Comparison of ENCODE assay signal across 20 cellular contexts in the genomic region with DNA sequence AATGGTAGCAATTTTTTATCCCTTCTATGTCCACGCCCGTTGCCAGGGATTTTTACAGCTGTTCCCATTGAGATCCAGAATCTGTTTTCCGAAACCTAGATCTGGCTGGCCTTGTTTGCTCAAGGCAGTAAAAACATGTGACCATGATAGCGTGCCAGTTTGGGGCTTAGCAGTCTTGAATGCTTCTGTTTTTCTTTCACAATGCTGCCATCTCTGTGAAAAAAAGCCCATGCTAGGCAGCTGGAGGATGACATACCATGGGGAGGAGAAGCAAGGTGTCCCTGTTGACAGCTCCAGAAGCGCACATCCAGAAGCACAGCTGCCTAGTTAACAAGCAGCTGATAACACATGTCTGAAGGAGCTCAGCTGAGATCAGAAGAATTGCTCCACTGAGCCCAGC. TPM values are rescaled to one million over a fixed set of nuclear protein-coding genes. Genes with fewer than 3 reads are reported as not detected.
DNase-seq lines count a peak whose midpoint lies in the region; ATAC-seq, FAIRE-seq and TF ChIP-seq lines count a peak whose summit lies in the region.
"Had no signal": no experiment of that assay in that cellular context is flagged by ENCODE, and none has a peak within 500 bp of the region (broad histone marks: within the 10 kb centered on the region; RNA-seq: fewer than 3 reads in every experiment).

No MANE protein-coding gene starts in this region.

- no peaks in the 10 kb centered on the region for H3K9me3 ChIP-seq in HepG2 (ENCODE audit: low read length)
- no peaks in the 10 kb centered on the region for H3K9me3 ChIP-seq in stomach
- H3K9me3 ChIP-seq: heart left ventricle had no signal

- ATAC-seq in HepG2, result no peak
- ATAC-seq in HG03442 (IDR thresholded peaks at IDR 0.05; ENCODE audit: unreplicated experiment), result no peak
- ATAC-seq: heart left ventricle; left colon; stimulated activated naive CD8-positive, alpha-beta T cell treated with anti-CD3 and anti-CD28 coated beads, Interleukin-15, amount 100 ng/mL, for 72 hours had no signal

- H3K27ac ChIP-seq in cingulate gyrus (ENCODE audit: low read depth, low read length) (peak overlapping the region; percentile 50), HepG2 (ENCODE audit: extremely low read length, insufficient read depth, low read length) (no peak overlapping the region), stomach (no peak overlapping the region)
- H3K27ac ChIP-seq: heart left ventricle, skin epidermis had no signal

- no peak overlapping the region for H2AFZ ChIP-seq in HepG2 (ENCODE audit: low read length)

- CTCF ChIA-PET in HepG2 (lab: Yijun Ruan, JAX; ENCODE audit: low intra/inter-chr PET ratio, low total read pairs), result no interaction called here

- FAIRE-seq in HepG2 (lab: Jason Lieb, UNC), result no peak
- FAIRE-seq: A204.1, astrocyte, HTR-8/SVneo had no signal

- no peak overlapping the region for H3K9ac ChIP-seq in HepG2 (ENCODE audit: insufficient read depth, low read depth, low read length)

- H3K27me3 ChIP-seq in HepG2 (ENCODE audit: control insufficient read depth in 1 of 2, insufficient read depth in 2 of 2, low read length in 2 of 2) (no peaks in the 10 kb centered on the region), stomach (no peaks in the 10 kb centered on the region)
- H3K27me3 ChIP-seq: heart left ventricle had no signal

- H4K20me1 ChIP-seq in HepG2 (ENCODE audit: insufficient read depth, low read length), result no peaks in the 10 kb centered on the region

- intact Hi-C loops in HepG2 (cut with micrococcal nuclease; ENCODE audit: unreplicated experiment) (no loop called here), stomach (cut with DNase I; ENCODE audit: low total_unique reads) (no loop called here)

- POLR2A ChIA-PET in HepG2 (lab: Yijun Ruan, JAX), result no interaction called here

- in situ Hi-C loops in HepG2 (cut with HindIII; ENCODE audit: extremely low pct_ligation_motif_present, low pct_unique_long_range_greater_than_20kb), result no loop called here

- H3K36me3 ChIP-seq in HepG2 (replicated peaks in 1 of 2; ENCODE audit: control insufficient read depth in 1 of 2, insufficient read depth in 2 of 2, low read length in 2 of 2) (no peaks in the 10 kb centered on the region), stomach (peaks cover 0 to 2% (median 0%) of the 10 kb centered on the region in 4 donors)

- DNase-seq in NCI-H146 (lab: John Stamatoyannopoulos, UW), result peak; percentile 9
- DNase-seq in NCI-H146 treated with DMSO at 0.1 percent for 48 hours (lab: John Stamatoyannopoulos, UW; ENCODE audit: unreplicated experiment), result no peak
- peak; percentile 25 for DNase-seq in HepG2 (ENCODE audit: low spot score)
- DNase-seq in stomach, result peak; percentile 52
- DNase-seq in NOMO-1 treated with DMSO at 0.1 percent for 48 hours (lab: John Stamatoyannopoulos, UW; ENCODE audit: unreplicated experiment), result no peak
- no peak for DNase-seq in stimulated activated CD4-positive, alpha-beta T cell treated with anti-CD3 and anti-CD28 coated beads, Interleukin-4, amount 100 ng/mL, for 1 hour
- DNase-seq: activated T-cell treated with anti-CD3 and anti-CD28 coated beads, Interleukin-2, amount 50 U/mL, for 48 hours; CD4-positive, alpha-beta memory T cell; effector memory CD4-positive, alpha-beta T cell; heart left ventricle; left colon; naive B cell; NCI-H446; stimulated activated naive CD8-positive, alpha-beta T cell treated with anti-CD3 and anti-CD28 coated beads, Interleukin-15, amount 100 ng/mL, for 72 hours had no signal

- WGBS in HepG2 (ENCODE audit: low lambda C conversion rate), result 84% methylated on average over 5 of the region's 5 CpGs
- WGBS in stomach, 5 donors, result 27 to 58% (median 41%) methylated on average over 5 of the region's 5 CpGs

- H3K4me3 ChIP-seq in HepG2 (replicated peaks in 1 of 3; ENCODE audit: insufficient read depth in 1 of 3, low read depth in 2 of 3, low read length in 3 of 3) (no peak overlapping the region), stomach (no peak overlapping the region)
- H3K4me3 ChIP-seq: heart left ventricle, skin epidermis had no signal

- TF ChIP-seq POLR2A in HepG2 (IDR thresholded peaks at IDR 0.05; ENCODE audit: insufficient read depth in 1 of 2, low read depth in 2 of 2, low read length in 2 of 2) (no peak), stomach (IDR thresholded peaks at IDR 0.05) (no peak)

- H3K4me1 ChIP-seq in HepG2 (ENCODE audit: insufficient read depth, low read length) (peaks cover 47% of the 10 kb centered on the region), stomach (peaks cover 12 to 35% (median 21%) of the 10 kb centered on the region in 4 donors)

- TF ChIP-seq CTCF in HepG2 (CRISPR knock-in tag; IDR thresholded peaks at IDR 0.05) (no peak), stomach (IDR thresholded peaks at IDR 0.05) (no peak)

- no TSS peak for BruUV-seq in HepG2 (replicated peaks; lab: Mats Ljungman, UMichigan)

- H3K79me2 ChIP-seq in HepG2 (ENCODE audit: insufficient read depth, low read length), result peaks cover 28% of the 10 kb centered on the region

- TF ChIP-seq RAD21 in HepG2 (CRISPR knock-in tag; IDR thresholded peaks at IDR 0.05), result no peak

- H3K4me2 ChIP-seq in HepG2 (ENCODE audit: low read depth, low read length), result no peak overlapping the region

- no peak for TF ChIP-seq EP300 in HepG2 (IDR thresholded peaks at IDR 0.05; ENCODE audit: low read depth in 2 of 2, low read length in 2 of 2)
- no peak for TF ChIP-seq EP300 in HepG2 (CRISPR knock-in tag; IDR thresholded peaks at IDR 0.05; ENCODE audit: borderline replicate concordance)
- TF ChIP-seq EP300 in stomach (IDR thresholded peaks at IDR 0.05), result no peak

TF ChIP-seq in HepG2, 621 proteins besides CTCF, POLR2A, EP300 and RAD21:
- no peak for TF ChIP-seq HMG20B (CRISPR knock-in tag; conservative IDR thresholded peaks at IDR 0.05)
- TF ChIP-seq, protein P1, sequence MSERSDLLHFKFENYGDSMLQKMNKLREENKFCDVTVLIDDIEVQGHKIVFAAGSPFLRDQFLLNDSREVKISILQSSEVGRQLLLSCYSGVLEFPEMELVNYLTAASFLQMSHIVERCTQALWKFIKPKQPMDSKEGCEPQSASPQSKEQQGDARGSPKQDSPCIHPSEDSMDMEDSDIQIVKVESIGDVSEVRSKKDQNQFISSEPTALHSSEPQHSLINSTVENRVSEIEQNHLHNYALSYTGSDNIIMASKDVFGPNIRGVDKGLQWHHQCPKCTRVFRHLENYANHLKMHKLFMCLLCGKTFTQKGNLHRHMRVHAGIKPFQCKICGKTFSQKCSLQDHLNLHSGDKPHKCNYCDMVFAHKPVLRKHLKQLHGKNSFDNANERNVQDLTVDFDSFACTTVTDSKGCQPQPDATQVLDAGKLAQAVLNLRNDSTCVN (CRISPR knock-in tag; IDR thresholded peaks at IDR 0.05; ENCODE audit: borderline replicate concordance), result peak; percentile 17; the same call in 1 of the 2 replicates

RNA-seq across cellular contexts. Expression of a gene that starts 2.2 kb away (rescaled TPM):
- total RNA-seq in HepG2 (2016; rRNA removed; fragmentation: Illumina TruSeq; extraction: Trizol), result 13.2 and 19.0 TPM in 2 replicates
- 2.1 and 2.9 TPM in 2 replicates for total RNA-seq in HepG2 (2016; cell fraction: cytosol; rRNA removed; fragmentation: Illumina TruSeq; extraction: Trizol; ENCODE audit: low read depth)
- 12.4 and 20.6 TPM in 2 replicates for total RNA-seq in HepG2 (2016; cell fraction: insoluble cytoplasmic fraction; rRNA removed; fragmentation: Illumina TruSeq; extraction: Trizol)
- total RNA-seq in HepG2 (2016; cell fraction: membrane; rRNA removed; fragmentation: Illumina TruSeq; extraction: Trizol), result 5.9 and 7.6 TPM in 2 replicates
- 20.4 and 22.5 TPM in 2 replicates for total RNA-seq in HepG2 (2016; cell fraction: nucleus; rRNA removed; fragmentation: Illumina TruSeq; extraction: Trizol)
- polyA plus RNA-seq in HepG2 (2011; rRNA removed), result 3.1 and 4.0 TPM in 2 replicates
- polyA plus RNA-seq in HepG2 (2011; cell fraction: cytosol; rRNA removed), result 1.0 and 1.9 TPM in 2 replicates
- polyA plus RNA-seq in HepG2 (2011; cell fraction: nucleus; rRNA removed), result 3.9 and 4.3 TPM in 2 replicates
- polyA plus RNA-seq in HepG2 (2012), result 6.2 and 6.8 TPM in 2 replicates
- 0.49 and 0.63 TPM in 2 replicates for polyA plus RNA-seq in HepG2 (2016; cell fraction: cytosol; fragmentation: Illumina TruSeq; extraction: Trizol; ENCODE audit: low read depth)
- polyA plus RNA-seq in HepG2 (2016; cell fraction: insoluble cytoplasmic fraction; fragmentation: Illumina TruSeq; extraction: Trizol; ENCODE audit: low read depth), result 18.6 and 20.1 TPM in 2 replicates
- polyA plus RNA-seq in HepG2 (2016; cell fraction: membrane; fragmentation: Illumina TruSeq; extraction: Trizol; ENCODE audit: low read depth), result 1.8 and 2.4 TPM in 2 replicates
- polyA plus RNA-seq in HepG2 (2016; cell fraction: nucleus; fragmentation: Illumina TruSeq; extraction: Trizol; ENCODE audit: insufficient read depth, low read depth), result 18.6 and 23.8 TPM in 2 replicates
- polyA minus RNA-seq in HepG2 (2011; rRNA and poly(A)+ RNA removed; ENCODE audit: low replicate concordance), result 2.1 and 3.0 TPM in 2 replicates
- polyA minus RNA-seq in HepG2 (2011; cell fraction: cytosol; rRNA and poly(A)+ RNA removed), result 5.9 and 6.0 TPM in 2 replicates
- polyA minus RNA-seq in HepG2 (2011; cell fraction: nucleus; rRNA and poly(A)+ RNA removed), result 19.4 and 20.2 TPM in 2 replicates
- 10 to 100 TPM in 3 of 5 donors, 1 to 10 TPM in 2; 1.2 to 19.2 (median 13.2) TPM for total RNA-seq in stomach
- polyA plus RNA-seq in stomach, result 1 to 10 TPM; 2.8 to 5.8 (median 2.9) TPM

Comparison
In these comparisons a context has a peak if more than half of its experiments do, and no peak if none do; other contexts are left out.
1. DNase-seq: peak in NCI-H146 (single experiment), HepG2 (single experiment) and stomach (single experiment); none in NCI-H146 treated with DMSO at 0.1 percent for 48 hours (single experiment), NOMO-1 treated with DMSO at 0.1 percent for 48 hours (single experiment) and stimulated activated CD4-positive, alpha-beta T cell treated with anti-CD3 and anti-CD28 coated beads, Interleukin-4, amount 100 ng/mL, for 1 hour (single experiment).